Comparison of ENCODE assay signal across 25 cellular contexts in the genomic region with DNA sequence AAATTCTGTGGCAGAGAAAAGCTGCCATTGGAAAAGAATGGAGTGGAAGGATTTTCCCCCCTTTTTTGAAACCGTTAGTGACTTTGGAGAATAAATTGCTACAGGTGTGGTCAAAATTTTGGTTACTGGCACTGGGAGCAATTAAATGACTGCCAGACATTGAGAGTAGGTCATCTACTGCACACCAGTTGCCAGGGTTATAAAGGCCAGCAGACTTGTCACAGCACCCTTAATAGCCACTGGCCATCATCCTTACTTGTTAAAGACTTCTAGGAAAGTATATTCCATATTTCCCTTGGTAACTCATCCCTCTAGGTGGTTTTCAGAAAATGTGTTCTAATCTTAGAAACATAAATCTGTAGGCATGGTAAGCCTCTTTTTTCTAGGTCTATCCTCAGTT.
"Had no signal": no experiment of that assay in that cellular context is flagged by ENCODE, and none has a peak within 500 bp of the region (broad histone marks: within the 10 kb centered on the region; RNA-seq: fewer than 3 reads in every experiment).

No MANE protein-coding gene starts in this region.

- ATAC-seq: activated CD4-positive, alpha-beta T cell treated with anti-CD3 and anti-CD28 coated beads for 36 hours; activated T-cell treated with anti-CD3 and anti-CD28 coated beads, Interleukin-2, amount 50 U/mL, for 4 hours; left lung; stimulated activated naive CD8-positive, alpha-beta T cell treated with anti-CD3 and anti-CD28 coated beads, Interleukin-15, Interleukin-2, amounts not matched to agents 100 U/mL and 50 U/mL, for 24 hours had no signal

- H3K4me3 ChIP-seq: hepatocyte, left lung, thyroid gland had no signal

- H3K27me3 ChIP-seq: hepatocyte, left lung, thyroid gland had no signal

- H3K36me3 Mint-ChIP-seq: immature natural killer cell had no signal

- H3K27me3 Mint-ChIP-seq: activated B cell treated with CpG ODN at 0.5 μM for 24 hours; activated CD4-positive, alpha-beta T cell treated with anti-CD3 and anti-CD28 coated beads for 36 hours; activated naive CD8-positive, alpha-beta T cell treated with anti-CD3 and anti-CD28 coated beads, Interleukin-2, amount 10 ng/mL, durations not matched to agents 7 days and 5 days; memory B cell; progenitor cell of endocrine pancreas had no signal

- H3K9me3 Mint-ChIP-seq: activated B cell treated with CpG ODN at 0.5 μM for 24 hours; activated naive CD8-positive, alpha-beta T cell treated with anti-CD3 and anti-CD28 coated beads, Interleukin-2, amount 10 ng/mL, durations not matched to agents 7 days and 5 days; activated T-cell treated with anti-CD3 and anti-CD28 coated beads, Interleukin-2, amount 50 U/mL, for 4 hours; activated T-helper 2 cell treated with anti-CD3 and anti-CD28 coated beads, Interferon-gamma antibody, Interleukin-2, Interleukin-4, amounts not matched to agents 10 μg/mL and 5 μg/mL and 100 μg/mL, durations not matched to agents 14 hours and 24 hours and 36 hours; immature natural killer cell; memory B cell; neural crest cell; T-helper 1 cell treated with Interleukin-12 subunit alpha and Interleukin-12 subunit beta and Interleukin-4 antibody, amounts not matched to agents 30 μg/mL and 1 μg/mL, for 36 hours had no signal

- H3K4me2 ChIP-seq: hepatocyte had no signal

- H3K27ac Mint-ChIP-seq: activated B cell treated with CpG ODN at 0.5 μM for 24 hours; activated CD4-positive, alpha-beta T cell treated with anti-CD3 and anti-CD28 coated beads for 36 hours; activated naive CD8-positive, alpha-beta T cell treated with anti-CD3 and anti-CD28 coated beads, Interleukin-2, amount 10 ng/mL, durations not matched to agents 7 days and 5 days; activated T-helper 2 cell treated with anti-CD3 and anti-CD28 coated beads, Interferon-gamma antibody, Interleukin-2, Interleukin-4, amounts not matched to agents 10 μg/mL and 5 μg/mL and 100 μg/mL, durations not matched to agents 14 hours and 24 hours and 36 hours; immature natural killer cell; memory B cell; T-helper 1 cell treated with Interleukin-12 subunit alpha and Interleukin-12 subunit beta and Interleukin-4 antibody, amounts not matched to agents 30 μg/mL and 1 μg/mL, for 36 hours had no signal

- H3K4me3 Mint-ChIP-seq: activated B cell treated with CpG ODN at 0.5 μM for 24 hours; activated CD4-positive, alpha-beta T cell treated with anti-CD3 and anti-CD28 coated beads for 36 hours; activated naive CD8-positive, alpha-beta T cell treated with anti-CD3 and anti-CD28 coated beads, Interleukin-2, amount 10 ng/mL, durations not matched to agents 7 days and 5 days; activated T-cell treated with anti-CD3 and anti-CD28 coated beads, Interleukin-2, amount 50 U/mL, for 4 hours; immature natural killer cell; memory B cell; neural crest cell; T-helper 1 cell treated with Interleukin-12 subunit alpha and Interleukin-12 subunit beta and Interleukin-4 antibody, amounts not matched to agents 30 μg/mL and 1 μg/mL, for 36 hours had no signal

- H3K36me3 ChIP-seq: left lung, thyroid gland had no signal

- H3K27ac ChIP-seq: epithelial cell of prostate, hepatocyte, left lung, thyroid gland had no signal

- H2AFZ ChIP-seq: hepatocyte had no signal

- DNase-seq: activated B cell treated with CpG ODN at 0.5 μM for 24 hours; activated CD4-positive, alpha-beta T cell treated with anti-CD3 and anti-CD28 coated beads for 36 hours; activated CD4-positive, alpha-beta T cell treated with anti-CD3 and anti-CD28 coated beads, Interleukin-2, amount 50 U/mL, for 4 hours; activated CD8-positive, alpha-beta memory T cell treated with anti-CD3 and anti-CD28 coated beads for 24 hours; activated CD8-positive, alpha-beta memory T cell treated with anti-CD3 and anti-CD28 coated beads, Interleukin-2, amount 50 U/mL, for 48 hours; activated naive CD4-positive, alpha-beta T cell; activated naive CD8-positive, alpha-beta T cell treated with anti-CD3 and anti-CD28 coated beads, Interleukin-2, amount 10 ng/mL, durations not matched to agents 7 days and 5 days; activated T-cell treated with anti-CD3 and anti-CD28 coated beads, Interleukin-2, amount 50 U/mL, for 4 hours; amniotic stem cell; cerebellar nuclear complex; cortex of kidney; immature natural killer cell; left lung; occipital lobe; stimulated activated CD4-positive, alpha-beta T cell treated with anti-CD3 and anti-CD28 coated beads, Interleukin-12 subunit alpha, Interleukin-12 subunit beta, amount 100 ng/mL, for 4 hours; stimulated activated CD4-positive, alpha-beta T cell treated with anti-CD3 and anti-CD28 coated beads, Interleukin-4, amount 100 ng/mL, for 4 hours; stimulated activated naive CD8-positive, alpha-beta T cell treated with anti-CD3 and anti-CD28 coated beads, Interleukin-15, Interleukin-2, amounts not matched to agents 100 U/mL and 50 U/mL, for 24 hours; thyroid gland had no signal

- H3K9me3 ChIP-seq: left lung, thyroid gland had no signal
